19 cellular contexts compared by ENCODE assay signal in genomic region chr15:38062679-38063078, GRCh38.
"Had no signal": no experiment of that assay in that cellular context is flagged by ENCODE, and none has a peak within 500 bp of the region (broad histone marks: within the 10 kb centered on the region; RNA-seq: fewer than 3 reads in every experiment).

No MANE protein-coding gene starts in this region.

- H2AFZ ChIP-seq: hepatocyte had no signal

- H3K9me3 ChIP-seq: breast epithelium, lower lobe of right lung had no signal

- H3K4me2 ChIP-seq: hepatocyte had no signal

- H3K4me1 ChIP-seq: breast epithelium, foreskin keratinocyte, lower lobe of right lung had no signal

- H3K36me3 ChIP-seq: breast epithelium, lower lobe of right lung had no signal

- H3K27me3 ChIP-seq: breast epithelium, foreskin keratinocyte, hepatocyte had no signal

- H3K27ac ChIP-seq: breast epithelium, foreskin keratinocyte, hepatocyte, lower lobe of right lung had no signal

- DNase-seq: activated CD4-positive, alpha-beta T cell treated with anti-CD3 and anti-CD28 coated beads for 48 hours; activated CD4-positive, CD25-positive, alpha-beta regulatory T cell; activated CD8-positive, alpha-beta T cell treated with anti-CD3 and anti-CD28 coated beads for 36 hours; activated naive CD4-positive, alpha-beta T cell; activated T-cell treated with anti-CD3 and anti-CD28 coated beads, Interleukin-2, amount 50 U/mL, for 1 hour; aorta; cortex of kidney; effector CD4-positive, alpha-beta T cell; foreskin keratinocyte; left cardiac atrium; lower lobe of right lung; nephron progenitor cell; nucleus accumbens; posterior cingulate gyrus; stimulated activated naive B cell treated with anti-CD40 and anti-IgM and Interleukin-4, amounts not matched to agents 10 μg/mL and 1 μg/mL and 100 μg/mL, for 72 hours; T-helper 1 cell; T1000 had no signal

- H3K4me3 ChIP-seq: breast epithelium, hepatocyte, lower lobe of right lung had no signal

- H3K79me2 ChIP-seq: hepatocyte had no signal
